In genomic region chr4:89898304-89898716, GRCh38 we compare ENCODE assay signal across 13 cellular contexts. TPM values are rescaled to one million over a fixed set of nuclear protein-coding genes. Genes with fewer than 3 reads are reported as not detected.
DNase-seq lines count a peak whose midpoint lies in the region; ATAC-seq and TF ChIP-seq lines count a peak whose summit lies in the region.
"Had no signal": no experiment of that assay in that cellular context is flagged by ENCODE, and none has a peak within 500 bp of the region (broad histone marks: within the 10 kb centered on the region; RNA-seq: fewer than 3 reads in every experiment).

No MANE protein-coding gene starts in this region.

- H3K27ac ChIP-seq in left lung (no peak overlapping the region), gastroesophageal sphincter (no peak overlapping the region)
- H3K27ac ChIP-seq: coronary artery had no signal

- H3K9me3 ChIP-seq in left lung (no peaks in the 10 kb centered on the region), gastroesophageal sphincter (no peaks in the 10 kb centered on the region)
- H3K9me3 ChIP-seq: uterus had no signal

- H3K36me3 Mint-ChIP-seq in MCF 10A (ENCODE audit: insufficient read depth, unreplicated experiment), result no peaks in the 10 kb centered on the region

- WGBS in gastroesophageal sphincter (ENCODE audit: low coverage in 1 of 2), 2 donors, result 62 to 84% methylated on average over 5 of the region's 5 CpGs

- ATAC-seq in GM18505 (IDR thresholded peaks at IDR 0.05; ENCODE audit: unreplicated experiment) (peak; percentile 55), GM19468 (IDR thresholded peaks at IDR 0.05; ENCODE audit: extremely low read depth, unreplicated experiment) (peak; percentile 18), HG03175 (IDR thresholded peaks at IDR 0.05; ENCODE audit: unreplicated experiment) (peak; percentile 50), left lung (peak; percentile 79), gastroesophageal sphincter (no peak)

- POLR2A ChIA-PET in MCF 10A (lab: Yijun Ruan, JAX), result interaction anchor here (0.7 to 0.9 kb wide), 2 partner anchors 287 to 306 kb away, joined by 3 to 4 read pairs; no protein-coding TSS in a partner anchor

- no peak overlapping the region for H3K27ac Mint-ChIP-seq in MCF 10A (ENCODE audit: low read depth, unreplicated experiment)

- TF ChIP-seq POLR2A in GM18505 (IDR thresholded peaks at IDR 0.05; ENCODE audit: borderline replicate concordance, extremely low read depth, insufficient read depth, insufficient read length), result no peak
- TF ChIP-seq POLR2A in gastroesophageal sphincter (IDR thresholded peaks at IDR 0.05), result no peak

- TF ChIP-seq EP300 in gastroesophageal sphincter (IDR thresholded peaks at IDR 0.05), result no peak

- H3K27me3 ChIP-seq in left lung (no peaks in the 10 kb centered on the region), gastroesophageal sphincter (no peaks in the 10 kb centered on the region)
- H3K27me3 ChIP-seq: uterus had no signal

- DNase-seq in left lung, result no peak
- DNase-seq in stimulated activated CD4-positive, alpha-beta T cell treated with anti-CD3 and anti-CD28 coated beads, Interleukin-4, amount 100 ng/mL, for 1 hour, result no peak
- DNase-seq in MCF 10A (ENCODE audit: unreplicated experiment), result no peak
- DNase-seq in DMS 273 (lab: John Stamatoyannopoulos, UW; ENCODE audit: unreplicated experiment), result no peak
- DNase-seq: activated effector memory CD4-positive, alpha-beta T cell treated with anti-CD3 and anti-CD28 coated beads, Interleukin-2, amount 50 U/mL, for 16 hours; NCI-H526 treated with DMSO at 0.1 percent for 48 hours had no signal

- H3K36me3 ChIP-seq in left lung (no peaks in the 10 kb centered on the region), gastroesophageal sphincter (no peaks in the 10 kb centered on the region)
- H3K36me3 ChIP-seq: uterus had no signal

- intact Hi-C loops in left lung (cut with DNase I) (no loop called here), MCF 10A (cut with micrococcal nuclease) (no loop called here)

- no peak overlapping the region for H3K4me3 Mint-ChIP-seq in MCF 10A (ENCODE audit: unreplicated experiment)
- H3K4me3 Mint-ChIP-seq: neural crest cell had no signal

- CTCF ChIA-PET in MCF 10A (lab: Yijun Ruan, JAX), result interaction anchor here (0.7 to 1.1 kb wide), 3 partner anchors 241 to 461 kb away, joined by 3 to 4 read pairs (median 4); no protein-coding TSS in a partner anchor

- H3K4me1 ChIP-seq in left lung, result peaks cover 0 to 9% of the 10 kb centered on the region in 2 donors
- H3K4me1 ChIP-seq in gastroesophageal sphincter, result no peaks in the 10 kb centered on the region
- H3K4me1 ChIP-seq: uterus had no signal

- BruUV-seq in MCF 10A (replicated peaks; lab: Mats Ljungman, UMichigan), result no TSS peak

- H3K4me1 Mint-ChIP-seq in MCF 10A (ENCODE audit: insufficient read depth, unreplicated experiment), result no peaks in the 10 kb centered on the region

- no peaks in the 10 kb centered on the region for H3K9me3 Mint-ChIP-seq in MCF 10A (ENCODE audit: unreplicated experiment)
- H3K9me3 Mint-ChIP-seq: neural crest cell had no signal

- no peak for TF ChIP-seq CTCF in left lung (IDR thresholded peaks at IDR 0.05)
- no peak for TF ChIP-seq CTCF in MCF 10A (IDR thresholded peaks at IDR 0.05; ENCODE audit: unreplicated experiment)
- no peak for TF ChIP-seq CTCF in gastroesophageal sphincter (IDR thresholded peaks at IDR 0.05)

- no peaks in the 10 kb centered on the region for H3K27me3 Mint-ChIP-seq in MCF 10A (ENCODE audit: insufficient read depth, unreplicated experiment)

- H3K4me3 ChIP-seq in left lung (no peak overlapping the region), gastroesophageal sphincter (no peak overlapping the region)
- H3K4me3 ChIP-seq: coronary artery, uterus had no signal

RNA-seq across cellular contexts. Expression of gene MMRN1, which starts 3.7 kb away (rescaled TPM):
- total RNA-seq in left lung (10 to 100 TPM; 24.1 to 62.1 TPM), MCF 10A (2022) (not detected in 2 replicates), gastroesophageal sphincter (10 to 100 TPM in 3 of 4 donors, 1 to 10 TPM in 1; 1.9 to 75.2 (median 43.5) TPM)
